Comparison of ENCODE assay signal across 1 cellular context in the genomic region with DNA sequence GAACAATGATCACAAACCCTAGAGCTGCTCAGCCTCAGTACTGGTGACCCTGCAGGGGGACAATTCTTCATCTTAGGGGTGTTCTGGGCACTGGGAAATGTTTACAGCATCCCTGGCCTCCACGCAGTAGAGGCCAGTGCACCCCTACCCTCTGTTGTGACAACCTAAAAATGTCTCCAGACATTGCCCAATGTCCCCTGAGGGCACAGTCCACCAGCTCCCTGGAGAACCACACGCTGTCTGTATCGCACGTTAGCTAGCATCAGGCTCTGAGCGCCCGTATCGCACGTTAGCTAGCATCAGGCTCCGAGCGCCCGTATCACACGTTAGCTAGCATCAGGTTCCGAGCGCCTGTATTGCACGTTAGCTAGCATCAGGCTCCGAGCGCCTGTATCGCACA.
TF ChIP-seq lines count a peak whose summit lies in the region.

No MANE protein-coding gene starts in this region.

TF ChIP-seq in HepG2, 621 proteins besides CTCF, POLR2A, EP300 and RAD21 (continued from another document):
- TF ChIP-seq, protein P1, sequence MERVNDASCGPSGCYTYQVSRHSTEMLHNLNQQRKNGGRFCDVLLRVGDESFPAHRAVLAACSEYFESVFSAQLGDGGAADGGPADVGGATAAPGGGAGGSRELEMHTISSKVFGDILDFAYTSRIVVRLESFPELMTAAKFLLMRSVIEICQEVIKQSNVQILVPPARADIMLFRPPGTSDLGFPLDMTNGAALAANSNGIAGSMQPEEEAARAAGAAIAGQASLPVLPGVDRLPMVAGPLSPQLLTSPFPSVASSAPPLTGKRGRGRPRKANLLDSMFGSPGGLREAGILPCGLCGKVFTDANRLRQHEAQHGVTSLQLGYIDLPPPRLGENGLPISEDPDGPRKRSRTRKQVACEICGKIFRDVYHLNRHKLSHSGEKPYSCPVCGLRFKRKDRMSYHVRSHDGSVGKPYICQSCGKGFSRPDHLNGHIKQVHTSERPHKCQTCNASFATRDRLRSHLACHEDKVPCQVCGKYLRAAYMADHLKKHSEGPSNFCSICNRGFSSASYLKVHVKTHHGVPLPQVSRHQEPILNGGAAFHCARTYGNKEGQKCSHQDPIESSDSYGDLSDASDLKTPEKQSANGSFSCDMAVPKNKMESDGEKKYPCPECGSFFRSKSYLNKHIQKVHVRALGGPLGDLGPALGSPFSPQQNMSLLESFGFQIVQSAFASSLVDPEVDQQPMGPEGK (CRISPR knock-in tag; IDR thresholded peaks at IDR 0.05), result no peak
TF ChIP-seq in HepG2: peak in this region for 0.
